ENCODE assay signal across 25 cellular contexts in the genomic region with DNA sequence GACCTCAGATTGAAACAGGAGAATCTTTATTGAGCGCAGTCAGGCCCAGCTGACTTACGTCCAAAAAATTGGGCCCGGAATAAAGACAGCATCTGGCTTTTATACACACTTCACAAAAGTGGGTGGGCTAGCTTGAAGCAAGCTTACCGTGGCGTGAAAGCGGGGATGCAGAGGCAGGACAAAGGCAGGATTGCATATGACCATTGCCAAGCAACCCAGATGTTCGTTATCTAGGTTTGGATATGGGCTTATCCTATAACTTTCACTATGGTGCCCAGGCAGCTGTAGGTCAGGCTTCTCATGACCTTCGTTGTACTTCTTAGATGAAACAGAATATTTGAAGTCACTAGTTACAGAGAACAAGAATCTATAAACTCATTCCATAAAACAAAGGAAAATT.
"Had no signal": no experiment of that assay in that cellular context is flagged by ENCODE, and none has a peak within 500 bp of the region (broad histone marks: within the 10 kb centered on the region; RNA-seq: fewer than 3 reads in every experiment).

No MANE protein-coding gene starts in this region.

- DNase-seq: Karpas-422, KBM-7, MG63, NCI-H1092, NCI-H1105 treated with DMSO at 0.1 percent for 48 hours, NCI-H1417 treated with DMSO at 0.1 percent for 48 hours, NCI-H146, NCI-H1694 treated with DMSO at 0.1 percent for 48 hours, NCI-H1930, NCI-H2081, NCI-H2171, NCI-H226, NCI-H446, NCI-H510A, NCI-H524 treated with DMSO at 0.1 percent for 48 hours, NCI-H69, NCI-H774, Right ventricle myocardium superior, RPMI8226, SIG-M5 had no signal

- H3K9me3 ChIP-seq: MG63, SJSA1 had no signal

- H3K4me3 ChIP-seq: MG63, SJSA1, SK-N-MC had no signal

- H3K4me1 ChIP-seq: SJSA1 had no signal

- H3K27ac ChIP-seq: HL-60, SJSA1, SK-N-MC had no signal

- FAIRE-seq: HTR-8/SVneo, RCC 7860 had no signal

- H3K27me3 ChIP-seq: MG63, SJSA1 had no signal

- H3K36me3 ChIP-seq: MG63, SJSA1 had no signal
